8 cellular contexts compared by ENCODE assay signal in the genomic region with DNA sequence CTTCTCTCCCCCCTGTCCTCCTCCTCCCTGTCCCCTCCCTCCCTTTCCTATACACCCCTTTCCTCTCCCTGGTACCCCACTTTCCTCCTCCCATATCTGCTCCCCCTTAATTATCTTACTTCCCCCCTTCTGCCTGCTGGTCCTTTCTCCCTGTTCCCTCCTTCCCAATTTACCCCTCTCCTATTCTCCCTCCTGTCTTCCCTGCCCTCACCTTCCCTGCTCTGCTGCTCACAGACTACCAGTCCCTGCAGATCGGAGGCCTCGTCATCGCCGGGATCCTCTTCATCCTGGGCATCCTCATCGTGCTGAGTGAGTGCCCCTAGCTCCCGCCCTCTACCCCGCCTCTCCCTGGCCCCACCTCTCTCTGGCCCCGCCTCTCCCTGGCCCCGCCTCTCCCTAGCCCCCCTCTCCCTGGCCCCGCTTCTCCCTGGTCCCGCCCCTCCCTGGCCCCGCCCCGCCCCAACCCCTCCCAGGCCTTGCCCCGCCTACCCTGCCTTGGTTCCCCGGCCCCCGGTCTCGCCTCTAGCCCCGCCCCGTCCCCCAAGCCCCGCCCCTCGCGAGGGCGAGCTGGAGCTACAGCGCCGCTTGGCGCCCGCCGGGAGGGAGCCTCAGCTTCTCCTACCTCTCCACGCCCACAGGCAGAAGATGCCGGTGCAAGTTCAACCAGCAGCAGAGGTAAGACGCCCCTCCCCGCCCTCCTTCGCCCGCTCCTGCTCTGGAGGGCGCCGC. TPM values are rescaled to one million over a fixed set of nuclear protein-coding genes. Genes with fewer than 3 reads are reported as not detected.
DNase-seq lines count a peak whose midpoint lies in the region; ATAC-seq and TF ChIP-seq lines count a peak whose summit lies in the region.

No MANE protein-coding gene starts in this region.

- no peaks in the 10 kb centered on the region for H3K9me3 Mint-ChIP-seq in WTC11

- H3K4me3 ChIP-seq in skin epidermis, result peak overlapping the region in 5 of 7 experiments; percentile 4 to 34 (median 17)

- 0 out of 2 replicates have a peak overlapping the region, but pooled peaks have one; percentile 86 for H3K27ac Mint-ChIP-seq in WTC11

- peaks cover 44% of the 10 kb centered on the region for H3K4me1 Mint-ChIP-seq in WTC11

- peak; percentile 77 for ATAC-seq in WTC11
- no peak for ATAC-seq in GM19324 (IDR thresholded peaks at IDR 0.05; ENCODE audit: low FRiP score, unreplicated experiment)

- DNase-seq in COR-L47 (lab: John Stamatoyannopoulos, UW) (peak; percentile 20), H4 (ENCODE audit: low spot score) (peak; percentile 78), NCI-H1930 (lab: John Stamatoyannopoulos, UW) (peak; percentile 82 to 84), WTC11 (ENCODE audit: low spot score) (peak; percentile 98), T47D (ENCODE audit: low read depth in 1 of 2, low spot score in 1 of 2) (peak; percentile 90 to 93), iPS-NIHi11 (ENCODE audit: low spot score) (peak; percentile 98)

- H3K27me3 Mint-ChIP-seq in WTC11 (ENCODE audit: low read depth), result peaks cover 34% of the 10 kb centered on the region

- in situ Hi-C loops in T47D (cut with HindIII; ENCODE audit: low pct_unique_long_range_greater_than_20kb, low sequenced_read_pairs), result no loop called here

- no peak for TF ChIP-seq CTCF in WTC11 (IDR thresholded peaks at IDR 0.05)

- no peaks in the 10 kb centered on the region for H3K36me3 Mint-ChIP-seq in WTC11

- peak overlapping the region; percentile 91 for H3K4me3 Mint-ChIP-seq in WTC11

- POLR2A ChIA-PET in WTC11 (lab: Charles Lee), result interaction anchor here (0.7 to 2.1 kb wide), 6 partner anchors 11 to 134 kb away, joined by 3 to 15 read pairs (median 3); a partner anchor contains a TSS

- CTCF ChIA-PET in WTC11 (lab: Charles Lee), result interaction anchor here (0.6 to 5.5 kb wide), 39 partner anchors 9 to 970 kb away, joined by 3 to 143 read pairs (median 6); a partner anchor contains a TSS

- peak overlapping the region in 10 of 21 experiments; percentile 52 to 93 (median 76) for H3K27ac ChIP-seq in skin epidermis

TF ChIP-seq in WTC11, 78 proteins besides CTCF, POLR2A, EP300 and RAD21:
- TF ChIP-seq TEAD4 (CRISPR knock-in tag; IDR thresholded peaks at IDR 0.05) (no peak), RELA (CRISPR knock-in tag; IDR thresholded peaks at IDR 0.05; ENCODE audit: borderline replicate concordance) (no peak), SP1 (CRISPR knock-in tag; conservative IDR thresholded peaks at IDR 0.05) (peak; percentile 81), GTF2I (CRISPR knock-in tag; conservative IDR thresholded peaks at IDR 0.05) (0 out of 2 replicates have a peak, but pooled peaks have one; percentile 30)

RNA-seq across cellular contexts. Expression of a gene that starts 2.0 kb away (rescaled TPM):
- total RNA-seq in H4 (2014; rRNA removed; shearing (Covaris generic)), result 0.14 TPM in 1 of 2 replicates, not detected in the other
- 16.7 to 16.9 TPM (median 16.9 TPM) in 3 replicates for total RNA-seq in WTC11 (2021)

RNA-seq across cellular contexts. Expression of a gene that starts 2.4 kb away (rescaled TPM):
- not detected in 2 replicates for total RNA-seq in H4 (2014; rRNA removed; shearing (Covaris generic))
- total RNA-seq in WTC11 (2021), result 11.3 to 13.4 TPM (median 13.3 TPM) in 3 replicates

RNA-seq across cellular contexts. Expression of a gene that starts 6.2 kb away (rescaled TPM):
- total RNA-seq in H4 (2014; rRNA removed; shearing (Covaris generic)), result not detected in 2 replicates
- 14.2 to 15.7 TPM (median 15.1 TPM) in 3 replicates for total RNA-seq in WTC11 (2021)

RNA-seq across cellular contexts. Expression of a gene that starts 13.5 kb away (rescaled TPM):
- 173 and 209 TPM in 2 replicates for total RNA-seq in H4 (2014; rRNA removed; shearing (Covaris generic))
- 114 to 135 TPM (median 128 TPM) in 3 replicates for total RNA-seq in WTC11 (2021)

RNA-seq across cellular contexts. Expression of a gene that starts 25.4 kb away (rescaled TPM):
- not detected in 2 replicates for total RNA-seq in H4 (2014; rRNA removed; shearing (Covaris generic))
- total RNA-seq in WTC11 (2021), result 1.0 to 1.8 TPM (median 1.2 TPM) in 3 replicates

Comparison
In these comparisons a context has a peak if more than half of its experiments do, and no peak if none do; other contexts are left out.
1. DNase-seq: peak in every context shown above with its lines; median percentile 98 in WTC11; 98 in iPS-NIHi11; 92 in T47D; 83 in NCI-H1930; 78 in H4; 20 in COR-L47.
2. RNA of a gene that starts 2.0 kb away (total RNA-seq): 16.7 to 16.9 TPM in WTC11; 0.14 TPM in H4; every median in the first group is over 10 times any median in the second.
3. RNA of a gene that starts 2.4 kb away (total RNA-seq): 11.3 to 13.4 TPM in WTC11; not detected in H4; every median in the first group is over 10 times any median in the second.
4. RNA of a gene that starts 6.2 kb away (total RNA-seq): 14.2 to 15.7 TPM in WTC11; not detected in H4; every median in the first group is over 10 times any median in the second.